7 cellular contexts compared by ENCODE assay signal in the genomic region with DNA sequence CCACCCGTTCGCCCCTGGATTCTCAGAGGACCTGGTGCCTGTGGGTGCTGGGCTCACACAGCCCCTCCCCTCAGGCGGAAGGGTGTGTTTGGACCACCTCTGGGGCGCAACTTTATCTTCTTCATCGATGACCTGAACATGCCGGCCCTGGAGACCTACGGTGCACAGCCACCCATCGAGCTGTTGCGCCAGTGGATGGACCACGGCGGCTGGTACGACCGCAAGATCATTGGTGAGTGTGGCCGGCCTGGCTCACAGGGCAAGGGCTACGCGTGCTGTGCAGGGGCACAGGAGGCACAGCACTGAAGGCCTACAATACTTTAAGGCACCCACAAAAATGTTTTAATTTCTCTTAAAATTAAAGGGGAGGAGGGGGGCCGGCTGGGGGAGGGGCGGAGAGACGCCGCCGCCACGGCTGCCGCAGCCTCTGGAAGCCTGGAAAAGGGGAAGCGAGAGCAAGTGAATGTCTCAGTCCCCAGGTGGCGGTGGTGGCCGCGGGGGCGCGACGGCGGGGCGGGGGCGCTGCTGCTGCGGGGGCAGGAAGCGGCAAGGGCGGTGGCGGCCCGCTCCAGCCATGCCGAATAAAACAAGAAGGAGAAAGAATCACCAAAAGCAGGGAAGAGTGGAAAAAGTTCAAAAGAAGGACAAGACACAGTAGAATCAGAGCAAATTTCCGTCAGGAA. TPM values are rescaled to one million over a fixed set of nuclear protein-coding genes. Genes with fewer than 3 reads are reported as not detected.
A peak's percentile ranks its signal among the peaks of the same experiment; 100 is the strongest.
DNase-seq lines count a peak whose midpoint lies in the region; ATAC-seq and TF ChIP-seq lines count a peak whose summit lies in the region.

No MANE protein-coding gene starts in this region.

- H3K27me3 ChIP-seq in SU-DHL-6 (ENCODE audit: low read length) (no peaks in the 10 kb centered on the region), heart right ventricle (no peaks in the 10 kb centered on the region)

- H3K9ac ChIP-seq in SU-DHL-6 (ENCODE audit: low read length): no peak overlapping the region

- H4K20me1 ChIP-seq in SU-DHL-6 (ENCODE audit: low read depth, low read length): no peaks in the 10 kb centered on the region

- DNase-seq in GM20000 (ENCODE audit: low spot score) (peak; percentile 60), heart right ventricle (peak; percentile 38 to 50), COLO668 (lab: John Stamatoyannopoulos, UW; ENCODE audit: unreplicated experiment) (no peak), T-helper 2 cell (no peak), HuH-7.5 (ENCODE audit: low spot score) (no peak)

- no peak overlapping the region for H3K4me3 ChIP-seq in SU-DHL-6 (ENCODE audit: insufficient read depth, low read length, poor library complexity, severe bottlenecking)
- H3K4me3 ChIP-seq in heart right ventricle: peak overlapping the region in 7 of 10 donors; percentile 5 to 28 (median 22)

- WGBS in heart right ventricle, 2 donors: 39 to 42% methylated on average over 40 of the region's 40 CpGs

- TF ChIP-seq CTCF in GM20000 (IDR thresholded peaks at IDR 0.05; ENCODE audit: extremely low read depth, missing control alignments) (no peak), SU-DHL-6 (IDR thresholded peaks at IDR 0.05; ENCODE audit: insufficient read depth, low read length, poor library complexity, severe bottlenecking) (no peak), heart right ventricle (IDR thresholded peaks at IDR 0.05) (peak in 1 of 9 donors; percentile 16)

- no peaks in the 10 kb centered on the region for H3K79me2 ChIP-seq in SU-DHL-6 (ENCODE audit: insufficient read depth, low read length)

- no peaks in the 10 kb centered on the region for H3K9me2 ChIP-seq in SU-DHL-6 (replicated peaks; ENCODE audit: insufficient read depth, low read length)

- ATAC-seq in heart right ventricle: peak in 5 of 8 donors; percentile 15 to 53 (median 23)
- peak; percentile 76 for ATAC-seq in stimulated activated memory B cell treated with anti-CD40 and anti-IgM and Interleukin-4, amounts not matched to agents 10 μg/mL and 1 μg/mL and 100 μg/mL, for 72 hours

- H3K4me1 ChIP-seq in heart right ventricle: peaks cover 0 to 13% (median 6%) of the 10 kb centered on the region in 9 donors

- H3K4me1 Mint-ChIP-seq in stimulated activated memory B cell treated with anti-CD40 and anti-IgM and Interleukin-4, amounts not matched to agents 10 μg/mL and 1 μg/mL and 100 μg/mL, for 72 hours: peaks cover 19% of the 10 kb centered on the region

- no peak overlapping the region for H3K27ac ChIP-seq in SU-DHL-6 (ENCODE audit: low read depth, low read length)
- peak overlapping the region in 3 of 10 donors; percentile 9 to 46 (median 26) for H3K27ac ChIP-seq in heart right ventricle

- H3K36me3 ChIP-seq in SU-DHL-6 (ENCODE audit: low read length) (no peaks in the 10 kb centered on the region), heart right ventricle (peaks cover 0 to 42% (median 0%) of the 10 kb centered on the region in 9 donors)

- H3K9me3 Mint-ChIP-seq in stimulated activated memory B cell treated with anti-CD40 and anti-IgM and Interleukin-4, amounts not matched to agents 10 μg/mL and 1 μg/mL and 100 μg/mL, for 72 hours: no peaks in the 10 kb centered on the region

- peaks cover 4% of the 10 kb centered on the region; the same call in 1 of the 2 replicates for H3F3A ChIP-seq in SU-DHL-6 (ENCODE audit: insufficient read depth)

- no peaks in the 10 kb centered on the region for H3K27me3 Mint-ChIP-seq in stimulated activated memory B cell treated with anti-CD40 and anti-IgM and Interleukin-4, amounts not matched to agents 10 μg/mL and 1 μg/mL and 100 μg/mL, for 72 hours

- peak overlapping the region; percentile 52 for H3K4me3 Mint-ChIP-seq in stimulated activated memory B cell treated with anti-CD40 and anti-IgM and Interleukin-4, amounts not matched to agents 10 μg/mL and 1 μg/mL and 100 μg/mL, for 72 hours

- peak overlapping the region; percentile 60 for H3K27ac Mint-ChIP-seq in stimulated activated memory B cell treated with anti-CD40 and anti-IgM and Interleukin-4, amounts not matched to agents 10 μg/mL and 1 μg/mL and 100 μg/mL, for 72 hours

- peaks cover 33% of the 10 kb centered on the region for H3K36me3 Mint-ChIP-seq in stimulated activated memory B cell treated with anti-CD40 and anti-IgM and Interleukin-4, amounts not matched to agents 10 μg/mL and 1 μg/mL and 100 μg/mL, for 72 hours

- H3K9me3 ChIP-seq in SU-DHL-6 (ENCODE audit: insufficient read depth, low read length) (no peaks in the 10 kb centered on the region), heart right ventricle (no peaks in the 10 kb centered on the region)

- H2AFZ ChIP-seq in SU-DHL-6 (ENCODE audit: low read depth, low read length, severe bottlenecking): no peak overlapping the region

- intact Hi-C loops in heart right ventricle (cut with DNase I): no loop called here

- H3K4me2 ChIP-seq in SU-DHL-6 (ENCODE audit: low read depth, low read length, poor library complexity, severe bottlenecking): peak overlapping the region; percentile 9

RNA-seq across cellular contexts. Expression of a gene that starts 36.8 kb away (rescaled TPM):
- 10 to 100 TPM; 37.1 to 58.2 (median 46.1) TPM for total RNA-seq in heart right ventricle
- polyA plus RNA-seq in heart right ventricle: 10 to 100 TPM; 50.6 to 51.6 TPM

RNA-seq across cellular contexts. Expression of a gene that starts 37.5 kb away (rescaled TPM):
- total RNA-seq in heart right ventricle: 10 to 100 TPM; 11.5 to 26.3 (median 22.4) TPM
- polyA plus RNA-seq in heart right ventricle: 1 to 10 TPM; 1.9 to 6.0 TPM

RNA-seq across cellular contexts. Expression of a gene that starts 56.8 kb away (rescaled TPM):
- total RNA-seq in heart right ventricle: 1 to 10 TPM; 1.5 to 5.9 (median 2.8) TPM
- 1 to 10 TPM in 1 of 2 donors, under 1 TPM in 1; 0.99 to 6.4 TPM for polyA plus RNA-seq in heart right ventricle

Comparison
In these comparisons a context has a peak if more than half of its experiments do, and no peak if none do; other contexts are left out.
1. DNase-seq: peak in GM20000 (single experiment) and heart right ventricle (2 of 2); none in COLO668 (single experiment), T-helper 2 cell (0 of 5) and HuH-7.5 (single experiment).